1 cellular context compared by ENCODE assay signal in the genomic region with DNA sequence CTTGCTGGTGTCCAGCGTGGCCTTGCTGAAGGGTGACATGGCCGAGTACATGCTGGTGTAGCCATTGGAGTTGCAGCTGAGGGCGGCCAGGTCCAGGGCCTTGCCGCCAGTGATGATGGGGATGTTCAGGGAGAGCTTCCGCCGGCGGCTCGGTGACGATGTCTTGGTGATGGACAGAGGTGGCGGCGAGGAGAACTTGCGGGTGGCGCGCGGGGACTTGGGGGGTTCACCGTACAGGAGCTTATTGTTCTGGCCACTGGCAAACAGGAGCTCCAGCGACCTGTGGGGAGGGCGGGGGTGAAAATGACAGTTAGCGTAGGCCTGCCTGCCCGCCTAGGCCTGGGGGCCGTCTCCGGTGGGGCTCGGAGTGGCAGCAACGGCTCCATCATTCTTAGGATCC.
TF ChIP-seq lines count a peak whose summit lies in the region.

No MANE protein-coding gene starts in this region.

TF ChIP-seq in HCT116, 20 proteins besides CTCF, POLR2A, EP300 and RAD21 (continued from another document):
- TF ChIP-seq, protein P1, sequence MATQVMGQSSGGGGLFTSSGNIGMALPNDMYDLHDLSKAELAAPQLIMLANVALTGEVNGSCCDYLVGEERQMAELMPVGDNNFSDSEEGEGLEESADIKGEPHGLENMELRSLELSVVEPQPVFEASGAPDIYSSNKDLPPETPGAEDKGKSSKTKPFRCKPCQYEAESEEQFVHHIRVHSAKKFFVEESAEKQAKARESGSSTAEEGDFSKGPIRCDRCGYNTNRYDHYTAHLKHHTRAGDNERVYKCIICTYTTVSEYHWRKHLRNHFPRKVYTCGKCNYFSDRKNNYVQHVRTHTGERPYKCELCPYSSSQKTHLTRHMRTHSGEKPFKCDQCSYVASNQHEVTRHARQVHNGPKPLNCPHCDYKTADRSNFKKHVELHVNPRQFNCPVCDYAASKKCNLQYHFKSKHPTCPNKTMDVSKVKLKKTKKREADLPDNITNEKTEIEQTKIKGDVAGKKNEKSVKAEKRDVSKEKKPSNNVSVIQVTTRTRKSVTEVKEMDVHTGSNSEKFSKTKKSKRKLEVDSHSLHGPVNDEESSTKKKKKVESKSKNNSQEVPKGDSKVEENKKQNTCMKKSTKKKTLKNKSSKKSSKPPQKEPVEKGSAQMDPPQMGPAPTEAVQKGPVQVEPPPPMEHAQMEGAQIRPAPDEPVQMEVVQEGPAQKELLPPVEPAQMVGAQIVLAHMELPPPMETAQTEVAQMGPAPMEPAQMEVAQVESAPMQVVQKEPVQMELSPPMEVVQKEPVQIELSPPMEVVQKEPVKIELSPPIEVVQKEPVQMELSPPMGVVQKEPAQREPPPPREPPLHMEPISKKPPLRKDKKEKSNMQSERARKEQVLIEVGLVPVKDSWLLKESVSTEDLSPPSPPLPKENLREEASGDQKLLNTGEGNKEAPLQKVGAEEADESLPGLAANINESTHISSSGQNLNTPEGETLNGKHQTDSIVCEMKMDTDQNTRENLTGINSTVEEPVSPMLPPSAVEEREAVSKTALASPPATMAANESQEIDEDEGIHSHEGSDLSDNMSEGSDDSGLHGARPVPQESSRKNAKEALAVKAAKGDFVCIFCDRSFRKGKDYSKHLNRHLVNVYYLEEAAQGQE (IDR thresholded peaks at IDR 0.05; ENCODE audit: low read depth) = no peak
- TF ChIP-seq CBX3 (IDR thresholded peaks at IDR 0.05; ENCODE audit: low read depth) (no peak), EGR1 (IDR thresholded peaks at IDR 0.05; ENCODE audit: low read depth) (no peak), TCF7L2 (IDR thresholded peaks at IDR 0.05; ENCODE audit: borderline replicate concordance, extremely low read depth, insufficient read depth, insufficient read length) (no peak), SIN3A (IDR thresholded peaks at IDR 0.05; ENCODE audit: low read depth) (no peak), FOSL1 (IDR thresholded peaks at IDR 0.05; ENCODE audit: low read depth) (no peak), POLR2AphosphoS5 (IDR thresholded peaks at IDR 0.05; ENCODE audit: low read depth, low read length) (no peak), SRF (IDR thresholded peaks at IDR 0.05; ENCODE audit: low read depth) (no peak), EZH2phosphoT487 (IDR thresholded peaks at IDR 0.05; ENCODE audit: borderline replicate concordance) (no peak), JUND (IDR thresholded peaks at IDR 0.05) (no peak), ZNF274 (IDR thresholded peaks at IDR 0.05; ENCODE audit: low read depth, low read length) (no peak), CEBPB (IDR thresholded peaks at IDR 0.05; ENCODE audit: low read depth) (no peak), ELF1 (IDR thresholded peaks at IDR 0.05; ENCODE audit: borderline replicate concordance, low read depth) (no peak), YY1 (IDR thresholded peaks at IDR 0.05; ENCODE audit: extremely low read depth, insufficient replicate concordance, low read depth, low read length) (no peak), EZH2 (IDR thresholded peaks at IDR 0.05) (no peak), ZFX (IDR thresholded peaks at IDR 0.05) (no peak)
- TF ChIP-seq, protein P2, sequence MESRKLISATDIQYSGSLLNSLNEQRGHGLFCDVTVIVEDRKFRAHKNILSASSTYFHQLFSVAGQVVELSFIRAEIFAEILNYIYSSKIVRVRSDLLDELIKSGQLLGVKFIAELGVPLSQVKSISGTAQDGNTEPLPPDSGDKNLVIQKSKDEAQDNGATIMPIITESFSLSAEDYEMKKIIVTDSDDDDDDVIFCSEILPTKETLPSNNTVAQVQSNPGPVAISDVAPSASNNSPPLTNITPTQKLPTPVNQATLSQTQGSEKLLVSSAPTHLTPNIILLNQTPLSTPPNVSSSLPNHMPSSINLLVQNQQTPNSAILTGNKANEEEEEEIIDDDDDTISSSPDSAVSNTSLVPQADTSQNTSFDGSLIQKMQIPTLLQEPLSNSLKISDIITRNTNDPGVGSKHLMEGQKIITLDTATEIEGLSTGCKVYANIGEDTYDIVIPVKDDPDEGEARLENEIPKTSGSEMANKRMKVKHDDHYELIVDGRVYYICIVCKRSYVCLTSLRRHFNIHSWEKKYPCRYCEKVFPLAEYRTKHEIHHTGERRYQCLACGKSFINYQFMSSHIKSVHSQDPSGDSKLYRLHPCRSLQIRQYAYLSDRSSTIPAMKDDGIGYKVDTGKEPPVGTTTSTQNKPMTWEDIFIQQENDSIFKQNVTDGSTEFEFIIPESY (IDR thresholded peaks at IDR 0.05; ENCODE audit: extremely low read depth, insufficient replicate concordance, low read length) = no peak
- TF ChIP-seq, protein P3, sequence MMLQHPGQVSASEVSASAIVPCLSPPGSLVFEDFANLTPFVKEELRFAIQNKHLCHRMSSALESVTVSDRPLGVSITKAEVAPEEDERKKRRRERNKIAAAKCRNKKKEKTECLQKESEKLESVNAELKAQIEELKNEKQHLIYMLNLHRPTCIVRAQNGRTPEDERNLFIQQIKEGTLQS (IDR thresholded peaks at IDR 0.05) = no peak
